In genomic region chr1:59317343-59317742, GRCh38 we compare ENCODE assay signal across 1 cellular context.
TF ChIP-seq lines count a peak whose summit lies in the region.

No MANE protein-coding gene starts in this region.

TF ChIP-seq in HepG2, 621 proteins besides CTCF, POLR2A, EP300 and RAD21 (continued from another document and continues in another):
- TF ChIP-seq, protein P1, sequence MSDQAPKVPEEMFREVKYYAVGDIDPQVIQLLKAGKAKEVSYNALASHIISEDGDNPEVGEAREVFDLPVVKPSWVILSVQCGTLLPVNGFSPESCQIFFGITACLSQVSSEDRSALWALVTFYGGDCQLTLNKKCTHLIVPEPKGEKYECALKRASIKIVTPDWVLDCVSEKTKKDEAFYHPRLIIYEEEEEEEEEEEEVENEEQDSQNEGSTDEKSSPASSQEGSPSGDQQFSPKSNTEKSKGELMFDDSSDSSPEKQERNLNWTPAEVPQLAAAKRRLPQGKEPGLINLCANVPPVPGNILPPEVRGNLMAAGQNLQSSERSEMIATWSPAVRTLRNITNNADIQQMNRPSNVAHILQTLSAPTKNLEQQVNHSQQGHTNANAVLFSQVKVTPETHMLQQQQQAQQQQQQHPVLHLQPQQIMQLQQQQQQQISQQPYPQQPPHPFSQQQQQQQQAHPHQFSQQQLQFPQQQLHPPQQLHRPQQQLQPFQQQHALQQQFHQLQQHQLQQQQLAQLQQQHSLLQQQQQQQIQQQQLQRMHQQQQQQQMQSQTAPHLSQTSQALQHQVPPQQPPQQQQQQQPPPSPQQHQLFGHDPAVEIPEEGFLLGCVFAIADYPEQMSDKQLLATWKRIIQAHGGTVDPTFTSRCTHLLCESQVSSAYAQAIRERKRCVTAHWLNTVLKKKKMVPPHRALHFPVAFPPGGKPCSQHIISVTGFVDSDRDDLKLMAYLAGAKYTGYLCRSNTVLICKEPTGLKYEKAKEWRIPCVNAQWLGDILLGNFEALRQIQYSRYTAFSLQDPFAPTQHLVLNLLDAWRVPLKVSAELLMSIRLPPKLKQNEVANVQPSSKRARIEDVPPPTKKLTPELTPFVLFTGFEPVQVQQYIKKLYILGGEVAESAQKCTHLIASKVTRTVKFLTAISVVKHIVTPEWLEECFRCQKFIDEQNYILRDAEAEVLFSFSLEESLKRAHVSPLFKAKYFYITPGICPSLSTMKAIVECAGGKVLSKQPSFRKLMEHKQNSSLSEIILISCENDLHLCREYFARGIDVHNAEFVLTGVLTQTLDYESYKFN (CRISPR knock-in tag; conservative IDR thresholded peaks at IDR 0.05), result peak; percentile 77
- no peak for TF ChIP-seq SIN3B (IDR thresholded peaks at IDR 0.05; ENCODE audit: low read length)
- no peak for TF ChIP-seq SUZ12 (IDR thresholded peaks at IDR 0.05; ENCODE audit: low read depth, low read length)
- no peak for TF ChIP-seq ELF3 (CRISPR knock-in tag; IDR thresholded peaks at IDR 0.05)
- TF ChIP-seq NAIF1 (CRISPR knock-in tag; IDR thresholded peaks at IDR 0.05; ENCODE audit: borderline replicate concordance), result no peak
- TF ChIP-seq NFE2 (CRISPR knock-in tag; IDR thresholded peaks at IDR 0.05), result no peak
- TF ChIP-seq HMG20A (CRISPR knock-in tag; IDR thresholded peaks at IDR 0.05; ENCODE audit: borderline replicate concordance), result 0 out of 2 replicates have a peak, but pooled peaks have one; percentile 40
- TF ChIP-seq ZNF224 (CRISPR knock-in tag; IDR thresholded peaks at IDR 0.05), result no peak
- TF ChIP-seq ZNF615 (CRISPR knock-in tag; IDR thresholded peaks at IDR 0.05; ENCODE audit: borderline replicate concordance), result no peak
- TF ChIP-seq ZBTB43 (CRISPR knock-in tag; conservative IDR thresholded peaks at IDR 0.05), result no peak
- TF ChIP-seq, protein P2, sequence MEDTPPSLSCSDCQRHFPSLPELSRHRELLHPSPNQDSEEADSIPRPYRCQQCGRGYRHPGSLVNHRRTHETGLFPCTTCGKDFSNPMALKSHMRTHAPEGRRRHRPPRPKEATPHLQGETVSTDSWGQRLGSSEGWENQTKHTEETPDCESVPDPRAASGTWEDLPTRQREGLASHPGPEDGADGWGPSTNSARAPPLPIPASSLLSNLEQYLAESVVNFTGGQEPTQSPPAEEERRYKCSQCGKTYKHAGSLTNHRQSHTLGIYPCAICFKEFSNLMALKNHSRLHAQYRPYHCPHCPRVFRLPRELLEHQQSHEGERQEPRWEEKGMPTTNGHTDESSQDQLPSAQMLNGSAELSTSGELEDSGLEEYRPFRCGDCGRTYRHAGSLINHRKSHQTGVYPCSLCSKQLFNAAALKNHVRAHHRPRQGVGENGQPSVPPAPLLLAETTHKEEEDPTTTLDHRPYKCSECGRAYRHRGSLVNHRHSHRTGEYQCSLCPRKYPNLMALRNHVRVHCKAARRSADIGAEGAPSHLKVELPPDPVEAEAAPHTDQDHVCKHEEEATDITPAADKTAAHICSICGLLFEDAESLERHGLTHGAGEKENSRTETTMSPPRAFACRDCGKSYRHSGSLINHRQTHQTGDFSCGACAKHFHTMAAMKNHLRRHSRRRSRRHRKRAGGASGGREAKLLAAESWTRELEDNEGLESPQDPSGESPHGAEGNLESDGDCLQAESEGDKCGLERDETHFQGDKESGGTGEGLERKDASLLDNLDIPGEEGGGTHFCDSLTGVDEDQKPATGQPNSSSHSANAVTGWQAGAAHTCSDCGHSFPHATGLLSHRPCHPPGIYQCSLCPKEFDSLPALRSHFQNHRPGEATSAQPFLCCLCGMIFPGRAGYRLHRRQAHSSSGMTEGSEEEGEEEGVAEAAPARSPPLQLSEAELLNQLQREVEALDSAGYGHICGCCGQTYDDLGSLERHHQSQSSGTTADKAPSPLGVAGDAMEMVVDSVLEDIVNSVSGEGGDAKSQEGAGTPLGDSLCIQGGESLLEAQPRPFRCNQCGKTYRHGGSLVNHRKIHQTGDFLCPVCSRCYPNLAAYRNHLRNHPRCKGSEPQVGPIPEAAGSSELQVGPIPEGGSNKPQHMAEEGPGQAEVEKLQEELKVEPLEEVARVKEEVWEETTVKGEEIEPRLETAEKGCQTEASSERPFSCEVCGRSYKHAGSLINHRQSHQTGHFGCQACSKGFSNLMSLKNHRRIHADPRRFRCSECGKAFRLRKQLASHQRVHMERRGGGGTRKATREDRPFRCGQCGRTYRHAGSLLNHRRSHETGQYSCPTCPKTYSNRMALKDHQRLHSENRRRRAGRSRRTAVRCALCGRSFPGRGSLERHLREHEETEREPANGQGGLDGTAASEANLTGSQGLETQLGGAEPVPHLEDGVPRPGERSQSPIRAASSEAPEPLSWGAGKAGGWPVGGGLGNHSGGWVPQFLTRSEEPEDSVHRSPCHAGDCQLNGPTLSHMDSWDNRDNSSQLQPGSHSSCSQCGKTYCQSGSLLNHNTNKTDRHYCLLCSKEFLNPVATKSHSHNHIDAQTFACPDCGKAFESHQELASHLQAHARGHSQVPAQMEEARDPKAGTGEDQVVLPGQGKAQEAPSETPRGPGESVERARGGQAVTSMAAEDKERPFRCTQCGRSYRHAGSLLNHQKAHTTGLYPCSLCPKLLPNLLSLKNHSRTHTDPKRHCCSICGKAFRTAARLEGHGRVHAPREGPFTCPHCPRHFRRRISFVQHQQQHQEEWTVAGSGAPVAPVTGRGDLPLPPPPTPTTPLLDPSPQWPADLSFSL (CRISPR knock-in tag; IDR thresholded peaks at IDR 0.05), result no peak
- TF ChIP-seq SOX13 (IDR thresholded peaks at IDR 0.05), result no peak; the same call in 1 of the 2 replicates
- peak in 1 of 2 experiments; percentile 77; a peak in 2 of 4 replicates for TF ChIP-seq SOX13 (CRISPR knock-in tag; conservative IDR thresholded peaks at IDR 0.05 in 1 of 2, IDR thresholded peaks at IDR 0.05 in 1 of 2)
- no peak for TF ChIP-seq ZBTB1 (CRISPR knock-in tag; IDR thresholded peaks at IDR 0.05; ENCODE audit: borderline replicate concordance)
- TF ChIP-seq ZNF607 (CRISPR knock-in tag; IDR thresholded peaks at IDR 0.05; ENCODE audit: borderline replicate concordance), result no peak
- no peak for TF ChIP-seq ZNF614 (CRISPR knock-in tag; IDR thresholded peaks at IDR 0.05; ENCODE audit: borderline replicate concordance)
- TF ChIP-seq ZNF335 (CRISPR knock-in tag; IDR thresholded peaks at IDR 0.05), result no peak
- TF ChIP-seq SP1 (IDR thresholded peaks at IDR 0.05), result no peak
- TF ChIP-seq SP1 (CRISPR knock-in tag; IDR thresholded peaks at IDR 0.05), result no peak
- TF ChIP-seq MBD4 (IDR thresholded peaks at IDR 0.05; ENCODE audit: borderline replicate concordance, low read length), result no peak
- no peak for TF ChIP-seq CREB1 (IDR thresholded peaks at IDR 0.05)
- TF ChIP-seq CREB1 (CRISPR knock-in tag; IDR thresholded peaks at IDR 0.05), result peak; percentile 76; the same call in 1 of the 2 replicates
- TF ChIP-seq HNF4A (CRISPR knock-in tag; IDR thresholded peaks at IDR 0.05), result peak; percentile 92
- TF ChIP-seq HDAC2 (CRISPR knock-in tag; IDR thresholded peaks at IDR 0.05), result peak; percentile 53; the same call in 1 of the 2 replicates
- no peak for TF ChIP-seq ZNF3 (CRISPR knock-in tag; IDR thresholded peaks at IDR 0.05)
- TF ChIP-seq, protein P3, sequence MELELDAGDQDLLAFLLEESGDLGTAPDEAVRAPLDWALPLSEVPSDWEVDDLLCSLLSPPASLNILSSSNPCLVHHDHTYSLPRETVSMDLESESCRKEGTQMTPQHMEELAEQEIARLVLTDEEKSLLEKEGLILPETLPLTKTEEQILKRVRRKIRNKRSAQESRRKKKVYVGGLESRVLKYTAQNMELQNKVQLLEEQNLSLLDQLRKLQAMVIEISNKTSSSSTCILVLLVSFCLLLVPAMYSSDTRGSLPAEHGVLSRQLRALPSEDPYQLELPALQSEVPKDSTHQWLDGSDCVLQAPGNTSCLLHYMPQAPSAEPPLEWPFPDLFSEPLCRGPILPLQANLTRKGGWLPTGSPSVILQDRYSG (CRISPR knock-in tag; IDR thresholded peaks at IDR 0.05), result no peak
- TF ChIP-seq, protein P4, sequence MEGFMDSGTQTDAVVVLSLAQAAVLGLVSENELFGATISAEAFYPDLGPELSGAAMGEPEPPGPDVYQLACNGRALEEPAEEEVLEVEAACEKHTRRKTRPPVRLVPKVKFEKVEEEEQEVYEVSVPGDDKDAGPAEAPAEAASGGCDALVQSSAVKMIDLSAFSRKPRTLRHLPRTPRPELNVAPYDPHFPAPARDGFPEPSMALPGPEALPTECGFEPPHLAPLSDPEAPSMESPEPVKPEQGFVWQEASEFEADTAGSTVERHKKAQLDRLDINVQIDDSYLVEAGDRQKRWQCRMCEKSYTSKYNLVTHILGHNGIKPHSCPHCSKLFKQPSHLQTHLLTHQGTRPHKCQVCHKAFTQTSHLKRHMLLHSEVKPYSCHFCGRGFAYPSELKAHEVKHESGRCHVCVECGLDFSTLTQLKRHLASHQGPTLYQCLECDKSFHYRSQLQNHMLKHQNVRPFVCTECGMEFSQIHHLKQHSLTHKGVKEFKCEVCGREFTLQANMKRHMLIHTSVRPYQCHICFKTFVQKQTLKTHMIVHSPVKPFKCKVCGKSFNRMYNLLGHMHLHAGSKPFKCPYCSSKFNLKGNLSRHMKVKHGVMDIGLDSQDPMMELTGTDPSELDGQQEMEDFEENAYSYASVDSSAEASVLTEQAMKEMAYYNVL (CRISPR knock-in tag; IDR thresholded peaks at IDR 0.05; ENCODE audit: borderline replicate concordance), result no peak
- TF ChIP-seq MIER3 (CRISPR knock-in tag; IDR thresholded peaks at IDR 0.05; ENCODE audit: borderline replicate concordance), result peak; percentile 61; the same call in 1 of the 2 replicates
- TF ChIP-seq ZNF670 (CRISPR knock-in tag; IDR thresholded peaks at IDR 0.05; ENCODE audit: borderline replicate concordance), result 0 out of 2 replicates have a peak, but pooled peaks have one; percentile 28
- no peak for TF ChIP-seq ZZZ3 (CRISPR knock-in tag; IDR thresholded peaks at IDR 0.05; ENCODE audit: borderline replicate concordance)
- no peak for TF ChIP-seq RXRA (CRISPR knock-in tag; IDR thresholded peaks at IDR 0.05)
- TF ChIP-seq ZNF549 (CRISPR knock-in tag; IDR thresholded peaks at IDR 0.05), result no peak
- TF ChIP-seq TOE1 (CRISPR knock-in tag; IDR thresholded peaks at IDR 0.05), result no peak
- peak; percentile 58; the same call in 1 of the 2 replicates for TF ChIP-seq ZNF281 (CRISPR knock-in tag; IDR thresholded peaks at IDR 0.05; ENCODE audit: borderline replicate concordance)
- TF ChIP-seq ZFP36L2 (CRISPR knock-in tag; IDR thresholded peaks at IDR 0.05), result no peak
- peak; percentile 64; the same call in 1 of the 2 replicates for TF ChIP-seq NR2F6 (IDR thresholded peaks at IDR 0.05)
- TF ChIP-seq NR2F6 (CRISPR knock-in tag; IDR thresholded peaks at IDR 0.05), result peak; percentile 58; the same call in 1 of the 2 replicates
- TF ChIP-seq ZNF274 (CRISPR knock-in tag; IDR thresholded peaks at IDR 0.05), result no peak
- TF ChIP-seq PREB (CRISPR knock-in tag; IDR thresholded peaks at IDR 0.05), result no peak
- TF ChIP-seq POGZ (CRISPR knock-in tag; IDR thresholded peaks at IDR 0.05), result no peak; the same call in none of the 2 replicates
- no peak for TF ChIP-seq AGO2 (optimal IDR thresholded peaks at IDR 0.05; ENCODE audit: low read depth, low read length)
- TF ChIP-seq ZNF891 (CRISPR knock-in tag; IDR thresholded peaks at IDR 0.05), result no peak
- TF ChIP-seq ZNF616 (CRISPR knock-in tag; IDR thresholded peaks at IDR 0.05; ENCODE audit: low read depth), result no peak
- TF ChIP-seq HNRNPUL1 (IDR thresholded peaks at IDR 0.05; ENCODE audit: low read depth, low read length), result no peak
- no peak for TF ChIP-seq KLF9 (CRISPR knock-in tag; IDR thresholded peaks at IDR 0.05; ENCODE audit: low read depth)
- no peak for TF ChIP-seq HES4 (CRISPR knock-in tag; IDR thresholded peaks at IDR 0.05; ENCODE audit: borderline replicate concordance)
- TF ChIP-seq BRCA1 (CRISPR knock-in tag; IDR thresholded peaks at IDR 0.05), result no peak
- no peak for TF ChIP-seq ZKSCAN5 (CRISPR knock-in tag; IDR thresholded peaks at IDR 0.05)
- peak; percentile 54 for TF ChIP-seq MED1 (CRISPR knock-in tag; IDR thresholded peaks at IDR 0.05)
- no peak for TF ChIP-seq SMARCE1 (IDR thresholded peaks at IDR 0.05; ENCODE audit: borderline replicate concordance)
- no peak for TF ChIP-seq ZC3H4 (CRISPR knock-in tag; IDR thresholded peaks at IDR 0.05; ENCODE audit: borderline replicate concordance)
